Comparison of ENCODE assay signal across 8 cellular contexts in the genomic region with DNA sequence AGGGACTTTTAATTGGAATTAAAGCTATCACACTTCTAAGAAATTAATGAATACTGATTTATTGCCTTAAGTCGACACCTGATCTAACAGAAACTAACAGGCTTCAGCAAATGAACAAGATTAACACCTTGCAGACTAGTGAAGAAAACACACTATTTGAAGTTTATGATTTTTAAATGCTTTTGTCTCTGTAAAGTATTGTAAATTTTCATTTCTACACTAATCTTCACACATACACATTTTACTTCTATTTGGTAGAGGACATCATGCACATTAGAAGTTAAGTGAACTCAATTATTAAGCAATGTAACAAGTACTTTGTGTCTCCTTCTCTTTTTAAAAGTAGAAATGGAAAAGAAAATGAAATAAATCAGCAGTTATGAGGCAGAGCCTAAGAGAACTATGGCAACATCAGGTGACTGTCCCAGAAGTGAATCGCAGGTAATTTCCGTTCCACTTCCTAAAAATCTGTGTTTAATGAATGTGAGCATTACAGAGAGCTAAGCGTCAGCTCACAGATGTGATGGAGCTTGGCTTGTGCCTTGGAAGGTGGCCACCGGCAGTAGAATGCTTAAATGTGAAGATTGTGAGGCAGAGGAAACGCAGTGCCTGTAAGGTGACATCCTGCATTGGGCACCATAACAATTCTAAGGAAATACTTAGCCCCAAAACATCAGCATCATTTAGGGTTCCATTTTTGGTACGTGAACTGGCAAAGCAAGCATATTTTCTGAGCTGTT. TPM values are rescaled to one million over a fixed set of nuclear protein-coding genes. Genes with fewer than 3 reads are reported as not detected.
DNase-seq lines count a peak whose midpoint lies in the region; ATAC-seq and TF ChIP-seq lines count a peak whose summit lies in the region.

No MANE protein-coding gene starts in this region.

- TF ChIP-seq CTCF in VCaP (conservative IDR thresholded peaks at IDR 0.05) (no peak), fibroblast of pulmonary artery (IDR thresholded peaks at IDR 0.05; ENCODE audit: low read length, missing control alignments) (no peak), gastrocnemius medialis (IDR thresholded peaks at IDR 0.05 in 4 of 5, conservative IDR thresholded peaks at IDR 0.05 in 1 of 5) (no peak)

- H3K4me1 ChIP-seq in GM23248 (ENCODE audit: insufficient read depth): peaks cover 42% of the 10 kb centered on the region
- peaks cover 21 to 32% of the 10 kb centered on the region in 2 donors for H3K4me1 ChIP-seq in gastrocnemius medialis

- H2AFZ ChIP-seq in GM23248: no peak overlapping the region

- peaks cover 21% of the 10 kb centered on the region; the same call in 1 of the 2 replicates for H3F3A ChIP-seq in GM23248 (ENCODE audit: insufficient read depth)

- TF ChIP-seq POLR2A in gastrocnemius medialis (IDR thresholded peaks at IDR 0.05): no peak

- H3K4me3 ChIP-seq in GM23248 (peak overlapping the region; percentile 99), fibroblast of pulmonary artery (replicated peaks; ENCODE audit: low read depth, low read length) (peak overlapping the region; percentile 99), gastrocnemius medialis (peak overlapping the region in 3 of 4 donors; percentile 79 to 91 (median 84))

- no peaks in the 10 kb centered on the region for H3K9me2 ChIP-seq in GM23248 (ENCODE audit: insufficient read depth)

- H3K79me2 ChIP-seq in GM23248 (ENCODE audit: insufficient read depth): peaks cover 62% of the 10 kb centered on the region

- H3K27ac ChIP-seq in GM23248 (no peak overlapping the region), VCaP (peak overlapping the region; percentile 95), gastrocnemius medialis (peak overlapping the region in 2 of 4 donors; percentile 93 to 96)

- WGBS in GM23248 (ENCODE audit: low coverage in 1 of 2, low lambda C conversion rate in 2 of 2, missing lambda C conversion rate in 2 of 2), 2 experiments: 79 to 82% methylated on average over 7 of the region's 7 CpGs

- ATAC-seq in gastrocnemius medialis (no peak), HG03378 (IDR thresholded peaks at IDR 0.05; ENCODE audit: unreplicated experiment) (no peak), GM21526 (IDR thresholded peaks at IDR 0.05; ENCODE audit: low FRiP score, unreplicated experiment) (no peak), HG03095 (IDR thresholded peaks at IDR 0.05; ENCODE audit: unreplicated experiment) (no peak)

- H3K9me3 ChIP-seq in GM23248 (ENCODE audit: low read depth): no peaks in the 10 kb centered on the region
- no peaks in the 10 kb centered on the region for H3K9me3 ChIP-seq in gastrocnemius medialis

- H3K9ac ChIP-seq in GM23248: peak overlapping the region; percentile 96

- intact Hi-C loops in gastrocnemius medialis (cut with DNase I; ENCODE audit: low total_unique reads): no loop called here

- H3K36me3 ChIP-seq in GM23248 (ENCODE audit: low read depth): no peaks in the 10 kb centered on the region
- H3K36me3 ChIP-seq in gastrocnemius medialis: peaks cover 0 to 7% of the 10 kb centered on the region in 2 donors

- H3K27me3 ChIP-seq in GM23248 (replicated peaks; ENCODE audit: insufficient read depth): no peaks in the 10 kb centered on the region
- H3K27me3 ChIP-seq in gastrocnemius medialis: no peaks in the 10 kb centered on the region

- in situ Hi-C loops in GM23248 (cut with MboI) (no loop called here), gastrocnemius medialis (cut with MboI; ENCODE audit: low sequenced_read_pairs in 4 of 4) (no loop called here)

- H3K4me2 ChIP-seq in GM23248 (ENCODE audit: unreplicated experiment): peak overlapping the region; percentile 95

- H4K20me1 ChIP-seq in GM23248 (ENCODE audit: insufficient read depth): peaks cover 4% of the 10 kb centered on the region; the same call in 1 of the 2 replicates

- DNase-seq in GM23248 (no peak), fibroblast of pulmonary artery (ENCODE audit: low read depth) (no peak), gastrocnemius medialis (no peak), amniotic stem cell (lab: John Stamatoyannopoulos, UW) (no peak)

RNA-seq across cellular contexts. Expression of gene PRMT2, which starts 1.2 kb away (rescaled TPM):
- total RNA-seq in GM23248 (2014; rRNA removed; shearing (Covaris generic)): 130 and 171 TPM in 2 replicates
- polyA plus RNA-seq in GM23248 (2016; fragmentation: Nextera tagmentation; extraction: Ambion mirVana): 145 and 146 TPM in 2 replicates
- 10 to 100 TPM; 15.5 to 33.5 (median 25.1) TPM for total RNA-seq in gastrocnemius medialis

RNA-seq across cellular contexts. Expression of gene S100B, which starts 31.8 kb away (rescaled TPM):
- not detected in 2 replicates for total RNA-seq in GM23248 (2014; rRNA removed; shearing (Covaris generic))
- not detected in 2 replicates for polyA plus RNA-seq in GM23248 (2016; fragmentation: Nextera tagmentation; extraction: Ambion mirVana)
- total RNA-seq in gastrocnemius medialis: 1 to 10 TPM in 1 of 4 donors, under 1 TPM in 2, not detected in 1; 0.80 to 1.3 (median 0.82) TPM
